In genomic region chr11:75280227-75280671, GRCh38 we compare ENCODE assay signal across 8 cellular contexts. TPM values are rescaled to one million over a fixed set of nuclear protein-coding genes. Genes with fewer than 3 reads are reported as not detected.
DNase-seq lines count a peak whose midpoint lies in the region; ATAC-seq and TF ChIP-seq lines count a peak whose summit lies in the region.

No MANE protein-coding gene starts in this region.

- H3K4me3 ChIP-seq in AG09309 (ENCODE audit: control insufficient read depth, low read depth, low read length) (no peak overlapping the region), mammary epithelial cell (replicated peaks in 1 of 3; ENCODE audit: insufficient read depth in 1 of 3, low read depth in 2 of 3, low read length in 3 of 3) (no peak overlapping the region)

- H3K4me2 ChIP-seq in mammary epithelial cell (ENCODE audit: insufficient read depth, low read depth, low read length), result no peak overlapping the region

- intact Hi-C loops in mammary epithelial cell (cut with micrococcal nuclease), result loop anchor here (1.0 to 2.0 kb wide), 4 partner anchors 48 to 253 kb away; no protein-coding TSS in a partner anchor

- H3K36me3 ChIP-seq in mammary epithelial cell (ENCODE audit: insufficient read depth, low read length), result no peaks in the 10 kb centered on the region

- no peak for ATAC-seq in GM19351 (IDR thresholded peaks at IDR 0.05; ENCODE audit: unreplicated experiment)

- H3K9me3 ChIP-seq in mammary epithelial cell (replicated peaks; ENCODE audit: insufficient read depth, low read length), result no peaks in the 10 kb centered on the region

- CTCF ChIA-PET in mammary epithelial cell (lab: Charles Lee; ENCODE audit: low non-redundant PET), result interaction anchor here (1.2 kb wide), 1 partner anchor 101 kb away, joined by 4 read pairs; no protein-coding TSS in a partner anchor

- TF ChIP-seq CTCF in AG09309 (IDR thresholded peaks at IDR 0.05; ENCODE audit: control insufficient read depth, insufficient read depth, low read depth, low read length, missing control alignments) (peak; percentile 97), GM20000 (IDR thresholded peaks at IDR 0.05; ENCODE audit: extremely low read depth, missing control alignments) (peak; percentile 93), mammary epithelial cell (conservative IDR thresholded peaks at IDR 0.05 in 1 of 2, IDR thresholded peaks at IDR 0.05 in 1 of 2; ENCODE audit: extremely low read depth in 1 of 2, insufficient read depth in 1 of 2, low read depth in 1 of 2, low read length in 2 of 2) (peak; percentile 95 to 98)

- no peaks in the 10 kb centered on the region for H4K20me1 ChIP-seq in mammary epithelial cell (ENCODE audit: insufficient read depth, low read length)

- no peaks in the 10 kb centered on the region for H3K4me1 ChIP-seq in mammary epithelial cell (ENCODE audit: insufficient read depth, low read length)

- BruUV-seq in mammary epithelial cell (replicated peaks; lab: Mats Ljungman, UMichigan), result no TSS peak

- in situ Hi-C loops in mammary epithelial cell (cut with MboI; ENCODE audit: low sequenced_read_pairs in 2 of 2), result loop anchor here in 1 of 2 donors (5.0 to 25.0 kb wide), 2 partner anchors 102 to 257 kb away; partner anchors contain the start of gene GDPD5

- dilution Hi-C loops in mammary epithelial cell (cut with HindIII; ENCODE audit: low sequenced_read_pairs), result no loop called here

- H2AFZ ChIP-seq in mammary epithelial cell (ENCODE audit: low read depth, low read length), result no peak overlapping the region

- 15% methylated on average over 8 of the region's 8 CpGs for WGBS in mammary epithelial cell (ENCODE audit: low coverage, missing lambda C conversion rate)

- no peak overlapping the region for H3K27ac ChIP-seq in mammary epithelial cell (ENCODE audit: insufficient read depth, low read depth, low read length)

- no peaks in the 10 kb centered on the region for H3K27me3 ChIP-seq in mammary epithelial cell (ENCODE audit: insufficient read depth, low read length)

- no peaks in the 10 kb centered on the region for H3K79me2 ChIP-seq in mammary epithelial cell (ENCODE audit: insufficient read depth, low read length)

- DNase-seq in AG09309 (ENCODE audit: low read depth), result no peak
- DNase-seq in GM20000 (ENCODE audit: low spot score), result peak; percentile 84
- DNase-seq in NCI-H2196 (lab: John Stamatoyannopoulos, UW; ENCODE audit: unreplicated experiment), result peak; percentile 77
- peak; percentile 51 to 62 (median 58) for DNase-seq in activated CD4-positive, CD25-positive, alpha-beta regulatory T cell (lab: John Stamatoyannopoulos, UW)
- DNase-seq in mammary epithelial cell, result peak; percentile 51
- peak; percentile 90 for DNase-seq in islet precursor cell
- peak; percentile 54 to 57 for DNase-seq in stimulated activated CD4-positive, alpha-beta T cell treated with anti-CD3 and anti-CD28 coated beads, Interleukin-15, amount 100 ng/mL, for 1 hour (ENCODE audit: low read depth in 1 of 2, low spot score in 1 of 2)

- no peak overlapping the region for H3K9ac ChIP-seq in mammary epithelial cell (ENCODE audit: insufficient read depth, low read length)

RNA-seq across cellular contexts. Expression of gene TPBGL, which starts 39.7 kb away (rescaled TPM):
- under 1 TPM in 1 of 2 donors, not detected in 1; 0.21 TPM for total RNA-seq in mammary epithelial cell
- polyA plus RNA-seq in mammary epithelial cell, result 0.01 TPM
- not detected for polyA minus RNA-seq in mammary epithelial cell
